ENCODE assay signal across 11 cellular contexts in genomic region chr10:93749218-93749799, GRCh38. TPM values are rescaled to one million over a fixed set of nuclear protein-coding genes. Genes with fewer than 3 reads are reported as not detected.
DNase-seq lines count a peak whose midpoint lies in the region; TF ChIP-seq lines count a peak whose summit lies in the region.
"Had no signal": no experiment of that assay in that cellular context is flagged by ENCODE, and none has a peak within 500 bp of the region (broad histone marks: within the 10 kb centered on the region; RNA-seq: fewer than 3 reads in every experiment).

No MANE protein-coding gene starts in this region.

- no peaks in the 10 kb centered on the region for H3K36me3 Mint-ChIP-seq in CD4-positive, alpha-beta memory T cell
- H3K36me3 Mint-ChIP-seq: stimulated activated effector memory CD8-positive, alpha-beta T cell treated with anti-CD3 and anti-CD28 coated beads, Interleukin-12 subunit alpha, Interleukin-12 subunit beta, amount 100 ng/mL, for 72 hours; T-cell had no signal

- no peak overlapping the region for H3K27ac Mint-ChIP-seq in CD4-positive, alpha-beta memory T cell
- H3K27ac Mint-ChIP-seq: activated CD4-positive, alpha-beta T cell treated with anti-CD3 and anti-CD28 coated beads, Interleukin-2, amount 10 ng/mL, durations not matched to agents 24 days and 14 days; stimulated activated effector memory CD8-positive, alpha-beta T cell treated with anti-CD3 and anti-CD28 coated beads, Interleukin-12 subunit alpha, Interleukin-12 subunit beta, amount 100 ng/mL, for 72 hours; T-cell had no signal

- peak overlapping the region; percentile 16; the same call in 1 of the 2 replicates for H3K27ac ChIP-seq in PC-9
- no peak overlapping the region for H3K27ac ChIP-seq in CD4-positive, alpha-beta memory T cell (ENCODE audit: low read depth, low read length)

- no peaks in the 10 kb centered on the region for H3K36me3 ChIP-seq in PC-9 (ENCODE audit: low read depth)
- H3K36me3 ChIP-seq in CD4-positive, alpha-beta memory T cell (ENCODE audit: insufficient read depth, low read length) = no peaks in the 10 kb centered on the region

- H3K27me3 Mint-ChIP-seq in CD4-positive, alpha-beta memory T cell = peaks cover 11 to 12% of the 10 kb centered on the region in 2 donors

- peaks cover 5 to 11% (median 8%) of the 10 kb centered on the region in 4 donors for H3K4me1 Mint-ChIP-seq in CD4-positive, alpha-beta memory T cell
- H3K4me1 Mint-ChIP-seq: activated CD4-positive, alpha-beta T cell treated with anti-CD3 and anti-CD28 coated beads, Interleukin-2, amount 10 ng/mL, durations not matched to agents 24 days and 14 days; stimulated activated effector memory CD8-positive, alpha-beta T cell treated with anti-CD3 and anti-CD28 coated beads, Interleukin-12 subunit alpha, Interleukin-12 subunit beta, amount 100 ng/mL, for 72 hours had no signal

- intact Hi-C loops in PC-9 (cut with micrococcal nuclease; ENCODE audit: unreplicated experiment) = loop anchor here (5.0 kb wide), 1 partner anchor 47 kb away; the partner anchor contains the start of gene FRA10AC1
- intact Hi-C loops in CD4-positive, alpha-beta memory T cell (cut with micrococcal nuclease) = no loop called here

- H3K9me3 ChIP-seq in PC-9 (ENCODE audit: insufficient read depth, low read depth) = no peaks in the 10 kb centered on the region
- no peaks in the 10 kb centered on the region for H3K9me3 ChIP-seq in CD4-positive, alpha-beta memory T cell (ENCODE audit: control insufficient read depth in 1 of 2, low read length in 2 of 2)

- no TSS peak for BruUV-seq in PC-9 (replicated peaks; lab: Mats Ljungman, UMichigan)

- H3K27me3 ChIP-seq in PC-9 (ENCODE audit: insufficient read depth, low read depth) = no peaks in the 10 kb centered on the region
- H3K27me3 ChIP-seq in CD4-positive, alpha-beta memory T cell (ENCODE audit: insufficient read depth, low read length) = no peaks in the 10 kb centered on the region

- H3K9me3 Mint-ChIP-seq in CD4-positive, alpha-beta memory T cell = no peaks in the 10 kb centered on the region
- H3K9me3 Mint-ChIP-seq: activated CD4-positive, alpha-beta T cell treated with anti-CD3 and anti-CD28 coated beads, Interleukin-2, amount 10 ng/mL, durations not matched to agents 24 days and 14 days; stimulated activated effector memory CD8-positive, alpha-beta T cell treated with anti-CD3 and anti-CD28 coated beads, Interleukin-12 subunit alpha, Interleukin-12 subunit beta, amount 100 ng/mL, for 72 hours; T-cell had no signal

- H4K20me1 ChIP-seq in PC-9 (ENCODE audit: insufficient read depth) = no peaks in the 10 kb centered on the region

- no peaks in the 10 kb centered on the region for H3K79me2 ChIP-seq in PC-9 (ENCODE audit: low read depth)

- CTCF ChIA-PET in PC-9 (lab: Charles Lee) = no interaction called here
- CTCF ChIA-PET in CD4-positive, alpha-beta memory T cell (lab: Charles Lee; ENCODE audit: partially characterized antibody) = no interaction called here

- H3K4me2 ChIP-seq in PC-9 = no peak overlapping the region

- POLR2A ChIA-PET in PC-9 (lab: Charles Lee; ENCODE audit: unreplicated experiment) = interaction anchor here (0.6 kb wide), 1 partner anchor 161 kb away, joined by 7 read pairs; no protein-coding TSS in a partner anchor
- POLR2A ChIA-PET in CD4-positive, alpha-beta memory T cell (lab: Charles Lee; ENCODE audit: partially characterized antibody) = no interaction called here

- H3K9me2 ChIP-seq in PC-9 (ENCODE audit: insufficient read depth) = no peaks in the 10 kb centered on the region

- H3K4me3 Mint-ChIP-seq in CD4-positive, alpha-beta memory T cell = no peak overlapping the region
- H3K4me3 Mint-ChIP-seq: activated CD4-positive, alpha-beta T cell treated with anti-CD3 and anti-CD28 coated beads, Interleukin-2, amount 10 ng/mL, durations not matched to agents 24 days and 14 days; stimulated activated effector memory CD8-positive, alpha-beta T cell treated with anti-CD3 and anti-CD28 coated beads, Interleukin-12 subunit alpha, Interleukin-12 subunit beta, amount 100 ng/mL, for 72 hours; T-cell had no signal

- H2AFZ ChIP-seq in PC-9 = no peak overlapping the region

- DNase-seq in LHCN-M2 (ENCODE audit: low read depth) = peak; percentile 5
- DNase-seq in PC-9 = peak; percentile 35 to 49
- DNase-seq in iPS DF 19.7 (ENCODE audit: low read depth, low spot score) = peak; percentile 70
- peak; percentile 54 for DNase-seq in renal cortical epithelial cell (ENCODE audit: low read depth)
- DNase-seq in CD4-positive, alpha-beta memory T cell = no peak
- no peak for DNase-seq in stimulated activated CD4-positive, alpha-beta T cell treated with anti-CD3 and anti-CD28 coated beads, Interleukin-2, amount 100 ng/mL, for 24 hours
- DNase-seq in NCI-H345 treated with DMSO at 0.1 percent for 48 hours (lab: John Stamatoyannopoulos, UW; ENCODE audit: unreplicated experiment) = no peak
- DNase-seq: activated CD4-positive, alpha-beta T cell treated with anti-CD3 and anti-CD28 coated beads, Interleukin-2, amount 10 ng/mL, durations not matched to agents 24 days and 14 days; T-cell had no signal

- H3F3A ChIP-seq in PC-9 (ENCODE audit: insufficient read depth, low read depth) = peaks cover 16% of the 10 kb centered on the region

- TF ChIP-seq CTCF in PC-9 (conservative IDR thresholded peaks at IDR 0.05) = no peak

- peaks cover 59% of the 10 kb centered on the region for H3K4me1 ChIP-seq in PC-9 (replicated peaks; ENCODE audit: insufficient read depth)
- H3K4me1 ChIP-seq in CD4-positive, alpha-beta memory T cell (ENCODE audit: insufficient read depth, low read length) = peaks cover 7% of the 10 kb centered on the region

- H3K4me3 ChIP-seq in PC-9 = no peak overlapping the region
- no peak overlapping the region for H3K4me3 ChIP-seq in CD4-positive, alpha-beta memory T cell (ENCODE audit: low read length in 2 of 2)

RNA-seq across cellular contexts. Expression of gene LGI1, which starts 8.4 kb away (rescaled TPM):
- total RNA-seq in LHCN-M2 (2014; rRNA removed) (not detected in 2 replicates), PC-9 (2021) (not detected in 2 replicates), renal cortical epithelial cell (not detected in 2 replicates)
- polyA plus RNA-seq in LHCN-M2 (2012) = not detected
- total RNA-seq in CD4-positive, alpha-beta memory T cell = not detected
- polyA plus RNA-seq in CD4-positive, alpha-beta memory T cell = not detected
- total RNA-seq: activated CD4-positive, alpha-beta T cell treated with anti-CD3 and anti-CD28 coated beads, Interleukin-2, amount 10 ng/mL, durations not matched to agents 24 days and 14 days; glomerular endothelial cell; T-cell had no signal

RNA-seq across cellular contexts. Expression of gene FRA10AC1, which starts 46.9 kb away (rescaled TPM):
- total RNA-seq in LHCN-M2 (2014; rRNA removed) (6.9 and 7.7 TPM in 2 replicates), PC-9 (2021) (5.4 and 10.4 TPM in 2 replicates), renal cortical epithelial cell (1.0 and 14.8 TPM in 2 replicates)
- 6.0 TPM for polyA plus RNA-seq in LHCN-M2 (2012)
- 10 to 100 TPM; 21.6 to 32.5 TPM for total RNA-seq in CD4-positive, alpha-beta memory T cell
- 1 to 10 TPM; 7.1 to 8.6 TPM for polyA plus RNA-seq in CD4-positive, alpha-beta memory T cell

Comparison
In these comparisons a context has a peak if more than half of its experiments do, and no peak if none do; other contexts are left out.
1. DNase-seq: peak in LHCN-M2 (single experiment), PC-9 (2 of 2), iPS DF 19.7 (single experiment) and renal cortical epithelial cell (single experiment); none in CD4-positive, alpha-beta memory T cell (0 of 5), stimulated activated CD4-positive, alpha-beta T cell treated with anti-CD3 and anti-CD28 coated beads, Interleukin-2, amount 100 ng/mL, for 24 hours (0 of 2) and NCI-H345 treated with DMSO at 0.1 percent for 48 hours (single experiment).